Comparison of ENCODE assay signal across 10 cellular contexts in the genomic region with DNA sequence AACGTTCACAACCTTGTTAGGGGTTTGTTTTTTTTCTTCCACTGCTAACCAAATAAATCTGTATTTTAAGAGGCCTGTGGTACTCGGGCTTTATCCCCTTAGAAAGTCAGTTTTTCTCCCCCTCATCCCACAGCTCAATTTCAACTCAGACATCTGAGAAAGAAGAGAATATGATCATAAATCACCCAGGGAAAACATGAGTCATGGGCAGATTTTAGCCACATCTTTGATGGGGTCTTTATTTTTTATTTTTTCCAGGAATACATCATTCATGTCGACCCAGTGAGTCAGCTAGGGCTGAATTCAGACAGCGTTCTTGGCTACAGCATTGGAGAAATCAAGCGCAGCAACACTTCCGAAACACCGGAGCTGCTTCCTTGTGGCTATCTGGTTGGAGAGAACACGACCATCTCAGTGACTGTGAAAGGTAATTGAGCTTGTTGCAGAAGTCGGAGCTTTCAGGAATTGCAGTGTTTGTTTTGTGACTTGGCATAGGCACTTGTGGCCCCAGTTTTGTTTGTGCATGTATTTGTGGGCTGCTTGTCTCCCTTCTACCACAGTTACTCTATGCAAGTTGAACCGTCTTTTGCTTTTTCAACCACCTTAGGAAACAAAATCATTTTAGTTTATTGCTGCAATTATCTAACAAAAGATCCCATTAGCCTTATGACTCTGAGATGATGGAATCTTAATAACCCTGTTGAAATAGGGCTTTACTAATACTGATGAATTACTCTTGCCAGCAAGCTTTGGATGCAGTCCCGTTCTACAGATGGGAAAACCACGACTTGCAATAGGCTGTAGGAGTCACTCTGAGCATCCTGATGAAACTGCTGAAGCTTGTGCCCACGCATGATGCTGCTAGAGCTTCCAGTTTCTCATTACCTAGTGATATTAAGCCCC.
A peak's percentile ranks its signal among the peaks of the same experiment; 100 is the strongest.
DNase-seq lines count a peak whose midpoint lies in the region; ATAC-seq lines count a peak whose summit lies in the region.
"Had no signal": no experiment of that assay in that cellular context is flagged by ENCODE, and none has a peak within 500 bp of the region (broad histone marks: within the 10 kb centered on the region; RNA-seq: fewer than 3 reads in every experiment).

No MANE protein-coding gene starts in this region.

- DNase-seq in AG08396 (ENCODE audit: low spot score) = peak; percentile 40
- DNase-seq in NCI-H1105 (lab: John Stamatoyannopoulos, UW) = peak; percentile 88
- peak; percentile 55 for DNase-seq in brain pericyte (ENCODE audit: low read depth, low spot score)
- DNase-seq in myocyte (ENCODE audit: low read depth) = peak; percentile 61
- no peak for DNase-seq in NCI-H2227 (lab: John Stamatoyannopoulos, UW; ENCODE audit: unreplicated experiment)
- DNase-seq: activated naive CD4-positive, alpha-beta T cell treated with anti-CD3 and anti-CD28 coated beads for 36 hours; stimulated activated naive CD4-positive, alpha-beta T cell treated with Interleukin-2 at 50 U/mL for 16 hours had no signal

- ATAC-seq in HG02973 (IDR thresholded peaks at IDR 0.05; ENCODE audit: unreplicated experiment) (no peak), HG03196 (IDR thresholded peaks at IDR 0.05; ENCODE audit: unreplicated experiment) (no peak), GM21526 (IDR thresholded peaks at IDR 0.05; ENCODE audit: low FRiP score, unreplicated experiment) (no peak)
